Comparison of ENCODE assay signal across 24 cellular contexts in the genomic region with DNA sequence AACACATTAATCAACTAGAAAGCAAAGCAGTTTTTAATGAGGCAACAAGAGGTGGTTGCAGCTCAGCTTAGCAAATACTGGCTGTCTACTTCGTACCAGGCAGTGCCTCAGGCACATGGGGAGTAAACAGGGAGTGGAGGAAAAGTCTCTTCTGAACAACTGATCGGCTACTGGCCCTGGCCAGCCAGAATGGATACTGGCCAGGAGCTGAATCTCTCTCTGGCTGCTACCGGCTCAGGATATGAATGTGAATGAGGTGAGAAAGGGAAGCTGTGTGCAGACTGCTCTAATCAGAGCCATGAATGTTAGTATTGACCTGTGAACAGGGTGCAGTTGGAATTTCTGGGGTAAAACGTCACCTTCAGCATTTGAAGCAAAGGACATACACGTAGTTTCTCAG.
DNase-seq lines count a peak whose midpoint lies in the region; ATAC-seq and TF ChIP-seq lines count a peak whose summit lies in the region.
"Had no signal": no experiment of that assay in that cellular context is flagged by ENCODE, and none has a peak within 500 bp of the region (broad histone marks: within the 10 kb centered on the region; RNA-seq: fewer than 3 reads in every experiment).

No MANE protein-coding gene starts in this region.

- H3K27me3 ChIP-seq in body of pancreas (no peaks in the 10 kb centered on the region), left lung (no peaks in the 10 kb centered on the region)
- no peaks in the 10 kb centered on the region for H3K27me3 ChIP-seq in effector memory CD4-positive, alpha-beta T cell (replicated peaks; ENCODE audit: control insufficient read depth, insufficient read depth, low read length, poor library complexity, severe bottlenecking)
- H3K27me3 ChIP-seq: SJSA1 had no signal

- ATAC-seq in body of pancreas (peak; percentile 76), omental fat pad (ENCODE audit: low FRiP score) (peak; percentile 85), left lung (no peak)
- ATAC-seq: CD8-positive, alpha-beta T cell; Right ventricle myocardium inferior had no signal

- H3K36me3 ChIP-seq in body of pancreas (replicated peaks in 1 of 2; ENCODE audit: insufficient read depth in 1 of 2, low read depth in 2 of 2) (no peaks in the 10 kb centered on the region), left lung (no peaks in the 10 kb centered on the region)
- no peaks in the 10 kb centered on the region for H3K36me3 ChIP-seq in effector memory CD4-positive, alpha-beta T cell (ENCODE audit: control insufficient read depth, insufficient read depth, low read length)
- H3K36me3 ChIP-seq: SJSA1 had no signal

- TF ChIP-seq CTCF in body of pancreas (IDR thresholded peaks at IDR 0.05) (no peak), omental fat pad (IDR thresholded peaks at IDR 0.05) (no peak), left lung (IDR thresholded peaks at IDR 0.05) (no peak)

- 10 to 18% methylated on average over 5 of the region's 5 CpGs for WGBS in body of pancreas, 2 donors

- H3K9me3 ChIP-seq in body of pancreas, result no peaks in the 10 kb centered on the region
- H3K9me3 ChIP-seq in effector memory CD4-positive, alpha-beta T cell (ENCODE audit: control insufficient read depth, low read length), result no peaks in the 10 kb centered on the region
- peaks cover 0 to 4% of the 10 kb centered on the region in 2 donors for H3K9me3 ChIP-seq in left lung
- H3K9me3 ChIP-seq: SJSA1 had no signal

- DNase-seq in NCI-H1417 (lab: John Stamatoyannopoulos, UW) (peak in 2 of 3 experiments; percentile 6 to 55), NCI-H1417 treated with DMSO at 0.1 percent for 48 hours (lab: John Stamatoyannopoulos, UW) (no peak), body of pancreas (peak in 1 of 4 donors; percentile 9), omental fat pad (ENCODE audit: low spot score) (no peak), HK-2 (ENCODE audit: unreplicated experiment) (no peak), left lung (no peak)
- DNase-seq in activated CD4-positive, alpha-beta T cell treated with anti-CD3 and anti-CD28 coated beads, Interleukin-2, amount 50 U/mL, for 48 hours, result no peak
- no peak for DNase-seq in effector memory CD4-positive, alpha-beta T cell
- DNase-seq: 8988T; AML-193; C1 segment of cervical spinal cord; CD8-positive, alpha-beta T cell; GDM1; GOT3; HCEC 1CT; Kasumi-1; MM.1S; NCI-H1048; NCI-H146; NCI-H2029; NCI-H345; NCI-H524 had no signal

- no peak for TF ChIP-seq POLR2A in body of pancreas (IDR thresholded peaks at IDR 0.05)

- intact Hi-C loops in body of pancreas (cut with DNase I), result no loop called here
- intact Hi-C loops in left lung (cut with DNase I), result no loop called here

- H3K4me3 ChIP-seq in body of pancreas (no peak overlapping the region), left lung (no peak overlapping the region)
- H3K4me3 ChIP-seq in effector memory CD4-positive, alpha-beta T cell (ENCODE audit: insufficient read depth, low read depth, low read length, poor library complexity, severe bottlenecking), result no peak overlapping the region
- H3K4me3 ChIP-seq: SJSA1 had no signal

- H3K27ac ChIP-seq in body of pancreas (peak overlapping the region in 2 of 4 donors; percentile 16 to 55), left lung (no peak overlapping the region)
- H3K27ac ChIP-seq in effector memory CD4-positive, alpha-beta T cell (ENCODE audit: insufficient read depth, low read length, poor library complexity, severe bottlenecking), result no peak overlapping the region
- H3K27ac ChIP-seq: SJSA1 had no signal

- no peaks in the 10 kb centered on the region for H3K4me1 ChIP-seq in body of pancreas
- H3K4me1 ChIP-seq in effector memory CD4-positive, alpha-beta T cell (ENCODE audit: control insufficient read depth, insufficient read depth, low read length, poor library complexity, severe bottlenecking), result no peaks in the 10 kb centered on the region
- no peaks in the 10 kb centered on the region for H3K4me1 ChIP-seq in left lung
- H3K4me1 ChIP-seq: SJSA1 had no signal

Comparison
In these comparisons a context has a peak if more than half of its experiments do, and no peak if none do; other contexts are left out.
1. DNase-seq: peak in NCI-H1417 (2 of 3); none in NCI-H1417 treated with DMSO at 0.1 percent for 48 hours (single experiment), omental fat pad (single experiment), HK-2 (single experiment), activated CD4-positive, alpha-beta T cell treated with anti-CD3 and anti-CD28 coated beads, Interleukin-2, amount 50 U/mL, for 48 hours (0 of 2), effector memory CD4-positive, alpha-beta T cell (0 of 3) and left lung (0 of 2).